Comparison of ENCODE assay signal across 8 cellular contexts in genomic region chr7:44104880-44105771, GRCh38. TPM values are rescaled to one million over a fixed set of nuclear protein-coding genes. Genes with fewer than 3 reads are reported as not detected.
A peak's percentile ranks its signal among the peaks of the same experiment; 100 is the strongest.
DNase-seq lines count a peak whose midpoint lies in the region; ATAC-seq and TF ChIP-seq lines count a peak whose summit lies in the region.

No MANE protein-coding gene starts in this region.

- no peak for TF ChIP-seq CTCF in GM10248 (IDR thresholded peaks at IDR 0.05; ENCODE audit: control extremely low read depth, extremely low read depth, low read depth, missing control alignments)

- 38 to 60% (median 41%) methylated on average over 26 of the region's 26 CpGs for WGBS in adipose tissue, 3 donors

- H3K27ac ChIP-seq in adipose tissue (ENCODE audit: low read depth, low read length): peak overlapping the region; percentile 21

- DNase-seq in activated CD4-positive, CD25-positive, alpha-beta regulatory T cell treated with anti-CD3 and anti-CD28 coated beads, Interleukin-2, amount 50 U/mL, for 72 hours: no peak
- DNase-seq in hepatic stellate cell (ENCODE audit: low spot score): peak; percentile 68
- DNase-seq in retina: peak; percentile 53
- no peak for DNase-seq in GM10248 (ENCODE audit: extremely low spot score)

- POLR2A ChIA-PET in GM10248 (lab: Yijun Ruan, JAX): no interaction called here

- ATAC-seq in activated CD4-positive, CD25-positive, alpha-beta regulatory T cell treated with anti-CD3 and anti-CD28 coated beads, Interleukin-2, amount 50 U/mL, for 24 hours: peak; percentile 10 to 12
- ATAC-seq in HG03159 (IDR thresholded peaks at IDR 0.05; ENCODE audit: unreplicated experiment): no peak
- no peak for ATAC-seq in GM19023 (IDR thresholded peaks at IDR 0.05; ENCODE audit: unreplicated experiment)

- CTCF ChIA-PET in GM10248 (lab: Yijun Ruan, JAX): interaction anchor here (1.2 to 1.5 kb wide), 2 partner anchors 11 to 14 kb away, joined by 3 to 4 read pairs; no protein-coding TSS in a partner anchor

RNA-seq across cellular contexts. Expression of gene AEBP1, which starts 1.0 kb away (rescaled TPM):
- 10 to 100 TPM; 10.2 to 71.6 (median 65.6) TPM for polyA plus RNA-seq in adipose tissue

RNA-seq across cellular contexts. Expression of gene POLD2, which starts 18.2 kb away (rescaled TPM):
- polyA plus RNA-seq in adipose tissue: 100 to 1,000 TPM in 1 of 3 donors, 10 to 100 TPM in 2; 51.4 to 116 (median 96.0) TPM

RNA-seq across cellular contexts. Expression of gene POLM, which starts 22.8 kb away (rescaled TPM):
- polyA plus RNA-seq in adipose tissue: 10 to 100 TPM in 2 of 3 donors, 1 to 10 TPM in 1; 8.8 to 13.9 (median 11.3) TPM

RNA-seq across cellular contexts. Expression of gene MYL7, which starts 36.0 kb away (rescaled TPM):
- 10 to 100 TPM in 1 of 3 donors, under 1 TPM in 2; 0.15 to 57.8 (median 0.18) TPM for polyA plus RNA-seq in adipose tissue

RNA-seq across cellular contexts. Expression of gene PGAM2, which starts 39.8 kb away (rescaled TPM):
- 1 to 10 TPM; 1.3 to 5.4 (median 2.1) TPM for polyA plus RNA-seq in adipose tissue

Comparison
In these comparisons a context has a peak if more than half of its experiments do, and no peak if none do; other contexts are left out.
1. ATAC-seq: peak in activated CD4-positive, CD25-positive, alpha-beta regulatory T cell treated with anti-CD3 and anti-CD28 coated beads, Interleukin-2, amount 50 U/mL, for 24 hours (2 of 2); none in HG03159 (single experiment) and GM19023 (single experiment).
2. DNase-seq: peak in hepatic stellate cell (single experiment) and retina (single experiment); none in activated CD4-positive, CD25-positive, alpha-beta regulatory T cell treated with anti-CD3 and anti-CD28 coated beads, Interleukin-2, amount 50 U/mL, for 72 hours (single experiment) and GM10248 (single experiment).